ENCODE assay signal across 20 cellular contexts in genomic region chr4:189385098-189385497, GRCh38.
DNase-seq lines count a peak whose midpoint lies in the region; ATAC-seq and TF ChIP-seq lines count a peak whose summit lies in the region.
"Had no signal": no experiment of that assay in that cellular context is flagged by ENCODE, and none has a peak within 500 bp of the region (broad histone marks: within the 10 kb centered on the region; RNA-seq: fewer than 3 reads in every experiment).

No MANE protein-coding gene starts in this region.

- WGBS in hepatocyte (ENCODE audit: low lambda C conversion rate, missing lambda C conversion rate), result 40% methylated on average over 1 of the region's 1 CpG
- WGBS in liver, result 9% methylated on average over 1 of the region's 1 CpG
- WGBS in right cardiac atrium, result 20% methylated on average over 1 of the region's 1 CpG

- no peaks in the 10 kb centered on the region for H4K20me1 ChIP-seq in hepatocyte (ENCODE audit: insufficient read depth, poor library complexity, severe bottlenecking)

- H3K9me3 ChIP-seq in hepatocyte (ENCODE audit: low read depth), result no peaks in the 10 kb centered on the region
- H3K9me3 ChIP-seq in liver (ENCODE audit: control insufficient read depth in 4 of 4, low read length in 3 of 4), result no peaks in the 10 kb centered on the region
- no peaks in the 10 kb centered on the region for H3K9me3 ChIP-seq in right cardiac atrium (ENCODE audit: control insufficient read depth, low read length)
- H3K9me3 ChIP-seq: BE2C had no signal

- H3K27ac ChIP-seq in hepatocyte (no peak overlapping the region), liver (ENCODE audit: low read depth in 1 of 2, low read length in 2 of 2) (no peak overlapping the region), right cardiac atrium (ENCODE audit: low read length) (no peak overlapping the region)
- H3K27ac ChIP-seq: HL-60 had no signal

- no peaks in the 10 kb centered on the region for H3K27me3 ChIP-seq in hepatocyte
- H3K27me3 ChIP-seq in liver (ENCODE audit: control insufficient read depth in 4 of 4, insufficient read depth in 4 of 4, low read length in 3 of 4), result no peaks in the 10 kb centered on the region
- no peaks in the 10 kb centered on the region for H3K27me3 ChIP-seq in right cardiac atrium (ENCODE audit: control insufficient read depth, insufficient read depth)
- H3K27me3 ChIP-seq: BE2C had no signal

- H3K9me2 ChIP-seq in hepatocyte (replicated peaks; ENCODE audit: insufficient read depth), result no peaks in the 10 kb centered on the region

- no peaks in the 10 kb centered on the region for H3K36me3 ChIP-seq in hepatocyte (replicated peaks; ENCODE audit: insufficient read depth, low read depth)
- no peaks in the 10 kb centered on the region for H3K36me3 ChIP-seq in liver (ENCODE audit: control insufficient read depth in 4 of 4, insufficient read depth in 3 of 4, low read depth in 1 of 4, low read length in 3 of 4)
- H3K36me3 ChIP-seq: BE2C had no signal

- no peak overlapping the region for H2AFZ ChIP-seq in hepatocyte
- H2AFZ ChIP-seq: GM23338 had no signal

- no peaks in the 10 kb centered on the region for H3K4me1 ChIP-seq in hepatocyte (ENCODE audit: insufficient read depth)
- H3K4me1 ChIP-seq in liver (ENCODE audit: control insufficient read depth in 4 of 4, insufficient read depth in 4 of 4, low read length in 3 of 4), result peaks cover 1 to 10% (median 6%) of the 10 kb centered on the region in 4 donors
- no peaks in the 10 kb centered on the region for H3K4me1 ChIP-seq in right cardiac atrium (ENCODE audit: control insufficient read depth, insufficient read depth, low read length)
- H3K4me1 ChIP-seq: BE2C had no signal

- intact Hi-C loops in right cardiac atrium (cut with DNase I), result no loop called here

- H3K9ac ChIP-seq in liver (ENCODE audit: low read depth in 1 of 2, low read length in 2 of 2), result no peak overlapping the region

- TF ChIP-seq RAD21 in liver (IDR thresholded peaks at IDR 0.05), result peak; percentile 20 to 22

- no peak for TF ChIP-seq CTCF in hepatocyte (IDR thresholded peaks at IDR 0.05; ENCODE audit: poor library complexity)
- TF ChIP-seq CTCF in liver (IDR thresholded peaks at IDR 0.05; ENCODE audit: low read depth, low read length, missing input control), result no peak

- peak; percentile 77 for DNase-seq in DMS53 (lab: John Stamatoyannopoulos, UW)
- peak; percentile 45 for DNase-seq in DMS53 treated with DMSO at 0.1 percent for 48 hours (lab: John Stamatoyannopoulos, UW; ENCODE audit: unreplicated experiment)
- DNase-seq in hepatocyte (ENCODE audit: low spot score), result peak; percentile 39
- no peak for DNase-seq in right cardiac atrium
- no peak for DNase-seq in EL
- DNase-seq: ACHN; BE2C; C1 segment of cervical spinal cord; CD4-positive, CD25-positive, alpha-beta regulatory T cell; CD8-positive, alpha-beta memory T cell; COR-L47; DMS 273 treated with DMSO at 0.1 percent for 48 hours; DND-41; HCEC 1CT; IMR-90 had no signal

- H3K79me2 ChIP-seq in hepatocyte, result no peaks in the 10 kb centered on the region

- no peak overlapping the region for H3K4me2 ChIP-seq in hepatocyte
- H3K4me2 ChIP-seq: GM23338 had no signal

- H3K4me3 ChIP-seq in hepatocyte (no peak overlapping the region), liver (ENCODE audit: low read depth in 1 of 3, low read length in 3 of 3) (no peak overlapping the region), right cardiac atrium (ENCODE audit: low read length) (no peak overlapping the region)
- H3K4me3 ChIP-seq: GM23338, K562 had no signal

- ATAC-seq in right cardiac atrium (no peak), GM21529 (IDR thresholded peaks at IDR 0.05; ENCODE audit: unreplicated experiment) (no peak)
- ATAC-seq: GM23338, K562 had no signal

TF ChIP-seq in liver, 16 proteins besides CTCF, POLR2A, EP300 and RAD21:
- TF ChIP-seq ATF3 (IDR thresholded peaks at IDR 0.05) (no peak), FOXA1 (IDR thresholded peaks at IDR 0.05) (peak; percentile 46), FOXA2 (IDR thresholded peaks at IDR 0.05) (peak; percentile 66), HNF4G (IDR thresholded peaks at IDR 0.05) (peak; percentile 82), EGR1 (IDR thresholded peaks at IDR 0.05; ENCODE audit: low read depth in 2 of 2) (peak in 1 of 2 donors; percentile 12), REST (IDR thresholded peaks at IDR 0.05) (peak; percentile 31), RXRA (IDR thresholded peaks at IDR 0.05) (peak; percentile 36 to 74), GABPA (IDR thresholded peaks at IDR 0.05 in 1 of 2, conservative IDR thresholded peaks at IDR 0.05 in 1 of 2) (no peak), TAF1 (conservative IDR thresholded peaks at IDR 0.05) (no peak), SP1 (IDR thresholded peaks at IDR 0.05) (peak; percentile 80), MAX (IDR thresholded peaks at IDR 0.05) (peak; percentile 69), ZBTB33 (IDR thresholded peaks at IDR 0.05) (peak; percentile 55), YY1 (IDR thresholded peaks at IDR 0.05) (no peak), HNF4A (conservative IDR thresholded peaks at IDR 0.05) (peak; percentile 94 to 96), JUND (IDR thresholded peaks at IDR 0.05) (peak in 1 of 2 donors; percentile 58), NR2F2 (IDR thresholded peaks at IDR 0.05) (no peak)

Comparison
In these comparisons a context has a peak if more than half of its experiments do, and no peak if none do; other contexts are left out.
1. DNase-seq: peak in DMS53 (single experiment), DMS53 treated with DMSO at 0.1 percent for 48 hours (single experiment) and hepatocyte (single experiment); none in right cardiac atrium (0 of 3) and EL (single experiment).